ENCODE assay signal across 1 cellular context in the genomic region with DNA sequence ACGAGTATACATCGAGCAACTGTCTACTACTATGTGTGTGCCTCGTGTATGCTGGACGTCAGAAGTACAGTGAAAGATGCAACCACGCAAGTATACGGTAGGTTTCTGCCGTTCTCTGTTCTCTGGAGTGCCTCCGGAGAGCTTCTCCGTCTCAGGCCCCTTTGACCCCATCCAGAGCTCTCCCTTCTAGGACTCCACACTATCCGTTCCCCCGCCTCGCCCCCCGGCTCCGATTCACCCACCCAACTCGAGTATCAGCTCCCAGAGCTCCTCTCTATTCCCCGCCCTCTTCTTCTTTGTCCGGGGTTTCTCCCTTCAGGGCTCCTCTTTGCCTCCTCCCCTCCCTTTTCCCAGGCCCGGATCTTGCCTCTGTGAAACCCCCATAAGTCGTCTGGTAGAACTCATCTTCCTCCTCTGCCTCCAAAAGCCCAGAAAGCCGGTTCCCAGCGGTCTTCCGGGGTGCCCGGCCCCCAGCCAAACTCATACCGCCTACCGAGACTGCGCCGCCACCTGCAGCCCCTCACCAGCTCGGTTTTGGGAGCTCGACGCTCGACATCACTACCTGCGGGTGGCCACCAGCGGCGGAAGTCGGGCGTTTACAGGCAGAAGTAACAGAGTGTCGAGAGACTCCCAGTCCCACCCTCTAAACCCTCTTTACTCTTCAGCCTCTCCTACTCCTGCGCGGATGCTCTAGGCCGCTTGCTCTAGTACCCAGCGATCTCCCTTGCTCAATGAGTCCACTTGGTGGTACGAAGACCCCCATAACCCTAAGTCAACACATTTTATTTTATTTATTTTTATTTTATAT.
TF ChIP-seq lines count a peak whose summit lies in the region.

A gene with protein sequence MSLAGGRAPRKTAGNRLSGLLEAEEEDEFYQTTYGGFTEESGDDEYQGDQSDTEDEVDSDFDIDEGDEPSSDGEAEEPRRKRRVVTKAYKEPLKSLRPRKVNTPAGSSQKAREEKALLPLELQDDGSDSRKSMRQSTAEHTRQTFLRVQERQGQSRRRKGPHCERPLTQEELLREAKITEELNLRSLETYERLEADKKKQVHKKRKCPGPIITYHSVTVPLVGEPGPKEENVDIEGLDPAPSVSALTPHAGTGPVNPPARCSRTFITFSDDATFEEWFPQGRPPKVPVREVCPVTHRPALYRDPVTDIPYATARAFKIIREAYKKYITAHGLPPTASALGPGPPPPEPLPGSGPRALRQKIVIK (minus strand): TSS at position 560 of the 808 bp plus-strand sequence. CDS start 76 bp downstream, at position 484.

TF ChIP-seq in HepG2, 621 proteins besides CTCF, POLR2A, EP300 and RAD21 (continued from another document):
- TF ChIP-seq, protein P1, sequence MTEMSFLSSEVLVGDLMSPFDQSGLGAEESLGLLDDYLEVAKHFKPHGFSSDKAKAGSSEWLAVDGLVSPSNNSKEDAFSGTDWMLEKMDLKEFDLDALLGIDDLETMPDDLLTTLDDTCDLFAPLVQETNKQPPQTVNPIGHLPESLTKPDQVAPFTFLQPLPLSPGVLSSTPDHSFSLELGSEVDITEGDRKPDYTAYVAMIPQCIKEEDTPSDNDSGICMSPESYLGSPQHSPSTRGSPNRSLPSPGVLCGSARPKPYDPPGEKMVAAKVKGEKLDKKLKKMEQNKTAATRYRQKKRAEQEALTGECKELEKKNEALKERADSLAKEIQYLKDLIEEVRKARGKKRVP (CRISPR knock-in tag; IDR thresholded peaks at IDR 0.05) = peak in 1 of 2 experiments; percentile 40; a peak in 1 of 4 replicates
- TF ChIP-seq HNRNPH1 (optimal IDR thresholded peaks at IDR 0.05; ENCODE audit: low read depth, low read length) = no peak
- TF ChIP-seq DMAP1 (CRISPR knock-in tag; IDR thresholded peaks at IDR 0.05) = peak; percentile 77; the same call in 1 of the 2 replicates
- no peak for TF ChIP-seq ZNF619 (CRISPR knock-in tag; IDR thresholded peaks at IDR 0.05)
- TF ChIP-seq KAT7 (CRISPR knock-in tag; IDR thresholded peaks at IDR 0.05; ENCODE audit: borderline replicate concordance) = peak; percentile 87; the same call in 1 of the 2 replicates
- TF ChIP-seq BRCA1 (CRISPR knock-in tag; IDR thresholded peaks at IDR 0.05) = peak; percentile 67; the same call in 1 of the 2 replicates
- TF ChIP-seq NR2F6 (IDR thresholded peaks at IDR 0.05) = peak; percentile 23; the same call in 1 of the 2 replicates
- TF ChIP-seq NR2F6 (CRISPR knock-in tag; IDR thresholded peaks at IDR 0.05) = peak; percentile 51; the same call in 1 of the 2 replicates
- peak; percentile 64 for TF ChIP-seq ISL2 (CRISPR knock-in tag; IDR thresholded peaks at IDR 0.05)
- no peak; the same call in 1 of the 2 replicates for TF ChIP-seq MAF1 (CRISPR knock-in tag; IDR thresholded peaks at IDR 0.05; ENCODE audit: borderline replicate concordance)
- TF ChIP-seq ZNF10 (CRISPR knock-in tag; IDR thresholded peaks at IDR 0.05; ENCODE audit: borderline replicate concordance, low read depth) = no peak
- no peak for TF ChIP-seq ZNF670 (CRISPR knock-in tag; IDR thresholded peaks at IDR 0.05; ENCODE audit: borderline replicate concordance)
- no peak for TF ChIP-seq FOXM1 (CRISPR knock-in tag; IDR thresholded peaks at IDR 0.05)
- no peak for TF ChIP-seq HINFP (CRISPR knock-in tag; IDR thresholded peaks at IDR 0.05; ENCODE audit: low read depth)
- no peak; the same call in 1 of the 2 replicates for TF ChIP-seq KDM1A (CRISPR knock-in tag; IDR thresholded peaks at IDR 0.05)
- TF ChIP-seq ZNF101 (CRISPR knock-in tag; IDR thresholded peaks at IDR 0.05; ENCODE audit: borderline replicate concordance, low read depth) = no peak
- no peak for TF ChIP-seq MTA1 (CRISPR knock-in tag; IDR thresholded peaks at IDR 0.05; ENCODE audit: borderline replicate concordance)
- TF ChIP-seq, protein P2, sequence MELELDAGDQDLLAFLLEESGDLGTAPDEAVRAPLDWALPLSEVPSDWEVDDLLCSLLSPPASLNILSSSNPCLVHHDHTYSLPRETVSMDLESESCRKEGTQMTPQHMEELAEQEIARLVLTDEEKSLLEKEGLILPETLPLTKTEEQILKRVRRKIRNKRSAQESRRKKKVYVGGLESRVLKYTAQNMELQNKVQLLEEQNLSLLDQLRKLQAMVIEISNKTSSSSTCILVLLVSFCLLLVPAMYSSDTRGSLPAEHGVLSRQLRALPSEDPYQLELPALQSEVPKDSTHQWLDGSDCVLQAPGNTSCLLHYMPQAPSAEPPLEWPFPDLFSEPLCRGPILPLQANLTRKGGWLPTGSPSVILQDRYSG (CRISPR knock-in tag; IDR thresholded peaks at IDR 0.05) = peak; percentile 61; the same call in 1 of the 2 replicates
- TF ChIP-seq, protein P3, sequence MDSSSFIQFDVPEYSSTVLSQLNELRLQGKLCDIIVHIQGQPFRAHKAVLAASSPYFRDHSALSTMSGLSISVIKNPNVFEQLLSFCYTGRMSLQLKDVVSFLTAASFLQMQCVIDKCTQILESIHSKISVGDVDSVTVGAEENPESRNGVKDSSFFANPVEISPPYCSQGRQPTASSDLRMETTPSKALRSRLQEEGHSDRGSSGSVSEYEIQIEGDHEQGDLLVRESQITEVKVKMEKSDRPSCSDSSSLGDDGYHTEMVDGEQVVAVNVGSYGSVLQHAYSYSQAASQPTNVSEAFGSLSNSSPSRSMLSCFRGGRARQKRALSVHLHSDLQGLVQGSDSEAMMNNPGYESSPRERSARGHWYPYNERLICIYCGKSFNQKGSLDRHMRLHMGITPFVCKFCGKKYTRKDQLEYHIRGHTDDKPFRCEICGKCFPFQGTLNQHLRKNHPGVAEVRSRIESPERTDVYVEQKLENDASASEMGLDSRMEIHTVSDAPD (CRISPR knock-in tag; IDR thresholded peaks at IDR 0.05) = peak; percentile 84
- peak; percentile 90 for TF ChIP-seq ETV5 (CRISPR knock-in tag; IDR thresholded peaks at IDR 0.05; ENCODE audit: borderline replicate concordance)
- 0 out of 2 replicates have a peak, but pooled peaks have one; percentile 58 for TF ChIP-seq MTERF4 (CRISPR knock-in tag; IDR thresholded peaks at IDR 0.05)
- TF ChIP-seq ZNF121 (CRISPR knock-in tag; IDR thresholded peaks at IDR 0.05) = 0 out of 2 replicates have a peak, but pooled peaks have one; percentile 16
- TF ChIP-seq ZNF512 (CRISPR knock-in tag; IDR thresholded peaks at IDR 0.05) = no peak
- no peak for TF ChIP-seq ZHX1 (CRISPR knock-in tag; IDR thresholded peaks at IDR 0.05; ENCODE audit: low read depth)
- TF ChIP-seq TEAD3 (CRISPR knock-in tag; optimal IDR thresholded peaks at IDR 0.05; ENCODE audit: borderline replicate concordance) = peak; percentile 72
- TF ChIP-seq GATAD1 (CRISPR knock-in tag; IDR thresholded peaks at IDR 0.05) = peak; percentile 91
- no peak for TF ChIP-seq JUNB (CRISPR knock-in tag; IDR thresholded peaks at IDR 0.05; ENCODE audit: borderline replicate concordance)
- TF ChIP-seq ZNF770 (CRISPR knock-in tag; IDR thresholded peaks at IDR 0.05) = no peak
- no peak for TF ChIP-seq KAT2B (IDR thresholded peaks at IDR 0.05; ENCODE audit: borderline replicate concordance, low read depth, low read length)
- TF ChIP-seq SP1 (IDR thresholded peaks at IDR 0.05) = no peak
- peak; percentile 85 for TF ChIP-seq SP1 (CRISPR knock-in tag; IDR thresholded peaks at IDR 0.05)
- TF ChIP-seq, protein P4, sequence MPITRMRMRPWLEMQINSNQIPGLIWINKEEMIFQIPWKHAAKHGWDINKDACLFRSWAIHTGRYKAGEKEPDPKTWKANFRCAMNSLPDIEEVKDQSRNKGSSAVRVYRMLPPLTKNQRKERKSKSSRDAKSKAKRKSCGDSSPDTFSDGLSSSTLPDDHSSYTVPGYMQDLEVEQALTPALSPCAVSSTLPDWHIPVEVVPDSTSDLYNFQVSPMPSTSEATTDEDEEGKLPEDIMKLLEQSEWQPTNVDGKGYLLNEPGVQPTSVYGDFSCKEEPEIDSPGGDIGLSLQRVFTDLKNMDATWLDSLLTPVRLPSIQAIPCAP (CRISPR knock-in tag; IDR thresholded peaks at IDR 0.05; ENCODE audit: low read depth) = no peak
- TF ChIP-seq ZFP82 (CRISPR knock-in tag; IDR thresholded peaks at IDR 0.05; ENCODE audit: borderline replicate concordance) = no peak; the same call in 1 of the 2 replicates
- TF ChIP-seq RFX5 (IDR thresholded peaks at IDR 0.05; ENCODE audit: low read depth, low read length) = 0 out of 2 replicates have a peak, but pooled peaks have one; percentile 5
- peak; percentile 63 for TF ChIP-seq PAXIP1 (CRISPR knock-in tag; conservative IDR thresholded peaks at IDR 0.05)
